In genomic region chr18:76667603-76668002, GRCh38 we compare ENCODE assay signal across 22 cellular contexts.
"Had no signal": no experiment of that assay in that cellular context is flagged by ENCODE, and none has a peak within 500 bp of the region (broad histone marks: within the 10 kb centered on the region; RNA-seq: fewer than 3 reads in every experiment).

No MANE protein-coding gene starts in this region.

- H3K27ac ChIP-seq: KMS-11, Peyer's patch, SJCRH30 had no signal

- H3K9me3 ChIP-seq: Peyer's patch, SJCRH30 had no signal

- H3K4me3 ChIP-seq: K562, Peyer's patch, SJCRH30 had no signal

- H3K36me3 ChIP-seq: Peyer's patch, SJCRH30 had no signal

- H3K4me1 ChIP-seq: Peyer's patch, SJCRH30 had no signal

- ATAC-seq: HepG2, K562, PC-3, Right ventricle myocardium inferior, SK-N-SH treated with all-trans-retinoic acid at 6 μM for 48 hours had no signal

- DNase-seq: Kasumi-1; MM.1S; NCI-H1092 treated with DMSO at 0.1 percent for 48 hours; NCI-H1436; NCI-H1694 treated with DMSO at 0.1 percent for 48 hours; NCI-H1930; NCI-H2081; NCI-H2107; NCI-H2227 treated with DMSO at 0.1 percent for 48 hours; NCI-H524 treated with DMSO at 0.1 percent for 48 hours; NCI-H69; NCI-H774; NK-92 treated with Interleukin-12 subunit alpha and Interleukin-12 subunit beta, amount 100 ng/mL, for 24 hours; PC-3; Peyer's patch; SHP77 treated with DMSO at 0.1 percent for 48 hours; SJCRH30 had no signal

- H3K27me3 ChIP-seq: Peyer's patch, SJCRH30 had no signal
